ENCODE assay signal across 8 cellular contexts in genomic region chr17:4940625-4941021, GRCh38. TPM values are rescaled to one million over a fixed set of nuclear protein-coding genes. Genes with fewer than 3 reads are reported as not detected.
DNase-seq lines count a peak whose midpoint lies in the region; ATAC-seq and TF ChIP-seq lines count a peak whose summit lies in the region.

No MANE protein-coding gene starts in this region.

- H3K27ac Mint-ChIP-seq in activated CD4-positive, alpha-beta T cell treated with anti-CD3 and anti-CD28 coated beads for 36 hours = peak overlapping the region; percentile 97
- H3K27ac Mint-ChIP-seq in activated T-cell treated with anti-CD3 and anti-CD28 coated beads, Interleukin-2, amount 50 U/mL, for 72 hours = peak overlapping the region; percentile 99

- CTCF ChIA-PET in activated CD4-positive, alpha-beta T cell treated with anti-CD3 and anti-CD28 coated beads for 36 hours (lab: Charles Lee) = interaction anchor here (0.8 to 3.0 kb wide), 5 partner anchors 27 to 498 kb away, joined by 3 to 13 read pairs (median 4); partner anchors contain the start of genes C17orf107, C1QBP, CHRNE and SPAG7

- H3K4me3 ChIP-seq in fibroblast of villous mesenchyme (ENCODE audit: low read depth, low read length) (peak overlapping the region; percentile 96), skeletal muscle cell (ENCODE audit: low read depth, low read length) (peak overlapping the region; percentile 91)

- peaks cover 60% of the 10 kb centered on the region for H3K4me1 Mint-ChIP-seq in activated CD4-positive, alpha-beta T cell treated with anti-CD3 and anti-CD28 coated beads for 36 hours
- H3K4me1 Mint-ChIP-seq in activated T-cell treated with anti-CD3 and anti-CD28 coated beads, Interleukin-2, amount 50 U/mL, for 72 hours (ENCODE audit: low read depth) = peaks cover 60% of the 10 kb centered on the region

- no peaks in the 10 kb centered on the region for H3K27me3 Mint-ChIP-seq in activated CD4-positive, alpha-beta T cell treated with anti-CD3 and anti-CD28 coated beads for 36 hours
- H3K27me3 Mint-ChIP-seq in activated T-cell treated with anti-CD3 and anti-CD28 coated beads, Interleukin-2, amount 50 U/mL, for 72 hours (ENCODE audit: low read depth) = no peaks in the 10 kb centered on the region

- intact Hi-C loops in activated CD4-positive, alpha-beta T cell treated with anti-CD3 and anti-CD28 coated beads for 36 hours (cut with DNase I, micrococcal nuclease) = loop anchor here (1.0 to 10.0 kb wide), 23 partner anchors 8 to 1218 kb away; partner anchors contain the start of genes INCA1 (in 2 of the 2), KIF1C (in 2 of the 2), PFN1 (in 2 of the 2) and SPAG7 (in 2 of the 2)

- peaks cover 78% of the 10 kb centered on the region for H3K36me3 Mint-ChIP-seq in activated CD4-positive, alpha-beta T cell treated with anti-CD3 and anti-CD28 coated beads for 36 hours (ENCODE audit: low read depth)
- peaks cover 30 to 56% of the 10 kb centered on the region in 2 donors for H3K36me3 Mint-ChIP-seq in activated T-cell treated with anti-CD3 and anti-CD28 coated beads, Interleukin-2, amount 50 U/mL, for 72 hours (ENCODE audit: insufficient read depth in 2 of 2)

- TF ChIP-seq CTCF in fibroblast of villous mesenchyme (IDR thresholded peaks at IDR 0.05; ENCODE audit: insufficient read depth, low read depth, low read length) = no peak

- peak overlapping the region; percentile 99 for H3K4me3 Mint-ChIP-seq in activated CD4-positive, alpha-beta T cell treated with anti-CD3 and anti-CD28 coated beads for 36 hours
- peak overlapping the region; percentile 93 to 98 for H3K4me3 Mint-ChIP-seq in activated T-cell treated with anti-CD3 and anti-CD28 coated beads, Interleukin-2, amount 50 U/mL, for 72 hours

- no peak for ATAC-seq in activated CD4-positive, alpha-beta T cell treated with anti-CD3 and anti-CD28 coated beads for 36 hours
- ATAC-seq in activated T-cell treated with anti-CD3 and anti-CD28 coated beads, Interleukin-2, amount 50 U/mL, for 72 hours (replicated peaks in 1 of 2) = peak in 1 of 2 donors; percentile 5
- no peak for ATAC-seq in GM18502 (IDR thresholded peaks at IDR 0.05; ENCODE audit: poor library complexity, unreplicated experiment)

- no peaks in the 10 kb centered on the region for H3K9me3 Mint-ChIP-seq in activated CD4-positive, alpha-beta T cell treated with anti-CD3 and anti-CD28 coated beads for 36 hours (ENCODE audit: low read depth)
- no peaks in the 10 kb centered on the region for H3K9me3 Mint-ChIP-seq in activated T-cell treated with anti-CD3 and anti-CD28 coated beads, Interleukin-2, amount 50 U/mL, for 72 hours

- POLR2A ChIA-PET in activated CD4-positive, alpha-beta T cell treated with anti-CD3 and anti-CD28 coated beads for 36 hours (lab: Charles Lee) = interaction anchor here (1.2 to 1.8 kb wide), 11 partner anchors 8 to 479 kb away, joined by 3 to 16 read pairs (median 7); partner anchors contain the start of genes C17orf107, ENO3, INCA1 and KIF1C

- DNase-seq in activated CD4-positive, alpha-beta T cell treated with anti-CD3 and anti-CD28 coated beads for 36 hours = peak; percentile 69
- no peak for DNase-seq in activated CD4-positive, alpha-beta T cell treated with anti-CD3 and anti-CD28 coated beads, Interleukin-2, amount 50 U/mL, for 4 hours
- DNase-seq in activated T-cell treated with anti-CD3 and anti-CD28 coated beads, Interleukin-2, amount 50 U/mL, for 72 hours = peak; percentile 60 to 69
- no peak for DNase-seq in fibroblast of villous mesenchyme (ENCODE audit: low read depth)
- no peak for DNase-seq in skeletal muscle cell (ENCODE audit: low read depth)
- DNase-seq in NCI-H2107 (lab: John Stamatoyannopoulos, UW) = no peak
- no peak for DNase-seq in LoVo (ENCODE audit: low spot score)

RNA-seq across cellular contexts. Expression of gene RNF167, which starts 0.6 kb away (rescaled TPM):
- 100 to 1,000 TPM; 147 to 189 TPM for total RNA-seq in activated CD4-positive, alpha-beta T cell treated with anti-CD3 and anti-CD28 coated beads for 36 hours
- 100 to 1,000 TPM; 176 to 201 TPM for total RNA-seq in activated T-cell treated with anti-CD3 and anti-CD28 coated beads, Interleukin-2, amount 50 U/mL, for 72 hours
- total RNA-seq in fibroblast of villous mesenchyme = 26.4 and 34.5 TPM in 2 replicates

RNA-seq across cellular contexts. Expression of gene SLC25A11, which starts 0.8 kb away (rescaled TPM):
- total RNA-seq in activated CD4-positive, alpha-beta T cell treated with anti-CD3 and anti-CD28 coated beads for 36 hours = 10 to 100 TPM; 74.2 to 77.9 TPM
- 10 to 100 TPM; 40.4 to 43.8 TPM for total RNA-seq in activated T-cell treated with anti-CD3 and anti-CD28 coated beads, Interleukin-2, amount 50 U/mL, for 72 hours
- 51.8 and 64.7 TPM in 2 replicates for total RNA-seq in fibroblast of villous mesenchyme

RNA-seq across cellular contexts. Expression of gene PFN1, which starts 7.7 kb away (rescaled TPM):
- total RNA-seq in activated CD4-positive, alpha-beta T cell treated with anti-CD3 and anti-CD28 coated beads for 36 hours = 1,000 to 10,000 TPM; 1,809 to 1,911 TPM
- total RNA-seq in activated T-cell treated with anti-CD3 and anti-CD28 coated beads, Interleukin-2, amount 50 U/mL, for 72 hours = 1,000 to 10,000 TPM; 1,225 to 1,232 TPM
- total RNA-seq in fibroblast of villous mesenchyme = 581 and 784 TPM in 2 replicates

RNA-seq across cellular contexts. Expression of gene GP1BA, which starts 8.5 kb away (rescaled TPM):
- total RNA-seq in activated CD4-positive, alpha-beta T cell treated with anti-CD3 and anti-CD28 coated beads for 36 hours = not detected
- total RNA-seq in activated T-cell treated with anti-CD3 and anti-CD28 coated beads, Interleukin-2, amount 50 U/mL, for 72 hours = under 1 TPM in 1 of 2 donors, not detected in 1; 0.26 TPM
- not detected in 2 replicates for total RNA-seq in fibroblast of villous mesenchyme

RNA-seq across cellular contexts. Expression of gene ENO3, which starts 10.3 kb away (rescaled TPM):
- 10 to 100 TPM; 32.0 to 32.9 TPM for total RNA-seq in activated CD4-positive, alpha-beta T cell treated with anti-CD3 and anti-CD28 coated beads for 36 hours
- total RNA-seq in activated T-cell treated with anti-CD3 and anti-CD28 coated beads, Interleukin-2, amount 50 U/mL, for 72 hours = 100 to 1,000 TPM in 1 of 2 donors, 10 to 100 TPM in 1; 90.0 to 102 TPM
- 2.6 and 7.4 TPM in 2 replicates for total RNA-seq in fibroblast of villous mesenchyme

Comparison
In these comparisons a context has a peak if more than half of its experiments do, and no peak if none do; other contexts are left out.
1. DNase-seq: peak in activated CD4-positive, alpha-beta T cell treated with anti-CD3 and anti-CD28 coated beads for 36 hours (single experiment) and activated T-cell treated with anti-CD3 and anti-CD28 coated beads, Interleukin-2, amount 50 U/mL, for 72 hours (2 of 2); none in activated CD4-positive, alpha-beta T cell treated with anti-CD3 and anti-CD28 coated beads, Interleukin-2, amount 50 U/mL, for 4 hours (0 of 2), fibroblast of villous mesenchyme (single experiment), skeletal muscle cell (single experiment), NCI-H2107 (single experiment) and LoVo (single experiment).